Comparison of ENCODE assay signal across 19 cellular contexts in the genomic region with DNA sequence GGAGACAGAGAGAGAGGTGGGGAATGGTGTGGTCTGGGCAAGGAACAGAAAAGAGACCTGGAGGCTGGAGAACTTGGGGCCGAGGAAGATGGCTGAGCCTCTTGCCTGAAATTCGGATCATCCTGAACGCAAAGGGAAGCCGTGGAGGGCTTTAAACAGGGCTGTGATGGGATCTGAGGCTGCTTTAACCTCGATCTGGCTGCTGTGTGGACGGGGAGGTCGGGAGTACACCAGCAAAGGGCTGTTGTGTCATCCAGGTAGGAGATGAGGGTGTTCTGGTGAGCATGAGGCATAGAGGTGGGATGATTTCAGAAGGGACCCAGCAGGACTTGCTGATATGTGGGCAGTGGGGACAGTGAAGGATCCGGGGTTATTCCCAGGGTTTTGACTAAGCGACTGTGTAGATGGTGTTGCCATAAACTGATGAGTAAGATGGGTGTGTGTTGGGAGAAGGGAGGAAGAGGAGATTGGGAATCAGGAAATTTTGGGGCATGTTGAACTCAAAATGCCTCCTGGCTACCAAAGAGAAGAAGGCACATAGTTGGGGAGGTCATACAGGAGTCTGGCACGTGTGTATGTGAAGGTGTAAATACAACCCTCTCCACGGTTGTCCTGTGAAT.
A peak's percentile ranks its signal among the peaks of the same experiment; 100 is the strongest.
DNase-seq lines count a peak whose midpoint lies in the region; ATAC-seq and TF ChIP-seq lines count a peak whose summit lies in the region.
"Had no signal": no experiment of that assay in that cellular context is flagged by ENCODE, and none has a peak within 500 bp of the region (broad histone marks: within the 10 kb centered on the region; RNA-seq: fewer than 3 reads in every experiment).

No MANE protein-coding gene starts in this region.

- H3K4me3 ChIP-seq in vagina, result no peak overlapping the region
- H3K4me3 ChIP-seq: ascending aorta, colonic mucosa, SJCRH30 had no signal

- H3K9me3 Mint-ChIP-seq in activated T-helper 1 cell treated with anti-CD3 and anti-CD28 coated beads, Interleukin-12 subunit alpha, Interleukin-12 subunit beta, Interleukin-2, Interleukin-4 antibody, amounts not matched to agents 30 ng/mL and 10 ng/mL and 1 ng/mL, durations not matched to agents 14 hours and 24 hours and 36 hours, result no peaks in the 10 kb centered on the region
- H3K9me3 Mint-ChIP-seq in immature natural killer cell (no peaks in the 10 kb centered on the region), type B pancreatic cell (no peaks in the 10 kb centered on the region)
- H3K9me3 Mint-ChIP-seq: activated T-cell treated with anti-CD3 and anti-CD28 coated beads, Interleukin-2, amount 50 U/mL, for 4 hours had no signal

- DNase-seq in AG08395 (ENCODE audit: low spot score) (peak; percentile 32), ELR (ENCODE audit: low read depth) (peak; percentile 18), immature natural killer cell (no peak), vagina (ENCODE audit: extremely low spot score in 2 of 2) (no peak), amygdala (lab: John Stamatoyannopoulos, UW) (no peak), type B pancreatic cell (ENCODE audit: extremely low spot score, unreplicated experiment) (no peak)
- no peak for DNase-seq in activated T-helper 1 cell treated with anti-CD3 and anti-CD28 coated beads, Interleukin-12 subunit alpha, Interleukin-12 subunit beta, Interleukin-2, Interleukin-4 antibody, amounts not matched to agents 30 ng/mL and 10 ng/mL and 1 ng/mL, durations not matched to agents 14 hours and 24 hours and 36 hours (ENCODE audit: low spot score)
- DNase-seq: activated CD4-positive, alpha-beta T cell treated with anti-CD3 and anti-CD28 coated beads for 1 hour; activated T-cell treated with anti-CD3 and anti-CD28 coated beads, Interleukin-2, amount 50 U/mL, for 4 hours; Caco-2; colonic mucosa; MM.1S; NCI-H187; NCI-H446; SJCRH30; T-helper 9 cell had no signal

- H3K27me3 Mint-ChIP-seq in activated T-helper 1 cell treated with anti-CD3 and anti-CD28 coated beads, Interleukin-12 subunit alpha, Interleukin-12 subunit beta, Interleukin-2, Interleukin-4 antibody, amounts not matched to agents 30 ng/mL and 10 ng/mL and 1 ng/mL, durations not matched to agents 14 hours and 24 hours and 36 hours (ENCODE audit: insufficient read depth), result no peaks in the 10 kb centered on the region
- peaks cover 0 to 23% (median 21%) of the 10 kb centered on the region in 3 donors for H3K27me3 Mint-ChIP-seq in immature natural killer cell (ENCODE audit: low read depth in 3 of 3)
- H3K27me3 Mint-ChIP-seq in type B pancreatic cell, result no peaks in the 10 kb centered on the region

- no peak overlapping the region for H3K27ac ChIP-seq in vagina
- H3K27ac ChIP-seq: ascending aorta, colonic mucosa, SJCRH30 had no signal

- H3K27me3 ChIP-seq in vagina, result no peaks in the 10 kb centered on the region
- H3K27me3 ChIP-seq: ascending aorta, colonic mucosa had no signal

- no peaks in the 10 kb centered on the region for H3K36me3 ChIP-seq in vagina
- H3K36me3 ChIP-seq: ascending aorta, colonic mucosa, SJCRH30 had no signal

- H3K27ac Mint-ChIP-seq in activated T-helper 1 cell treated with anti-CD3 and anti-CD28 coated beads, Interleukin-12 subunit alpha, Interleukin-12 subunit beta, Interleukin-2, Interleukin-4 antibody, amounts not matched to agents 30 ng/mL and 10 ng/mL and 1 ng/mL, durations not matched to agents 14 hours and 24 hours and 36 hours, result peak overlapping the region; percentile 50
- peak overlapping the region; percentile 73 to 88 (median 81) for H3K27ac Mint-ChIP-seq in immature natural killer cell
- no peak overlapping the region for H3K27ac Mint-ChIP-seq in type B pancreatic cell

- H3K4me3 Mint-ChIP-seq in activated T-helper 1 cell treated with anti-CD3 and anti-CD28 coated beads, Interleukin-12 subunit alpha, Interleukin-12 subunit beta, Interleukin-2, Interleukin-4 antibody, amounts not matched to agents 30 ng/mL and 10 ng/mL and 1 ng/mL, durations not matched to agents 14 hours and 24 hours and 36 hours, result no peak overlapping the region
- H3K4me3 Mint-ChIP-seq in immature natural killer cell (peak overlapping the region in 1 of 5 donors; percentile 20), type B pancreatic cell (no peak overlapping the region)
- H3K4me3 Mint-ChIP-seq: activated T-cell treated with anti-CD3 and anti-CD28 coated beads, Interleukin-2, amount 50 U/mL, for 4 hours had no signal

- peaks cover 68% of the 10 kb centered on the region for H3K4me1 Mint-ChIP-seq in activated T-helper 1 cell treated with anti-CD3 and anti-CD28 coated beads, Interleukin-12 subunit alpha, Interleukin-12 subunit beta, Interleukin-2, Interleukin-4 antibody, amounts not matched to agents 30 ng/mL and 10 ng/mL and 1 ng/mL, durations not matched to agents 14 hours and 24 hours and 36 hours (ENCODE audit: low read depth)
- H3K4me1 Mint-ChIP-seq in immature natural killer cell (peaks cover 65 to 72% of the 10 kb centered on the region in 2 donors), type B pancreatic cell (ENCODE audit: unreplicated experiment) (peaks cover 11% of the 10 kb centered on the region)

- no peak for ATAC-seq in GM18505 (IDR thresholded peaks at IDR 0.05; ENCODE audit: unreplicated experiment)
- ATAC-seq: left lobe of liver had no signal

- no peaks in the 10 kb centered on the region for H3K9me3 ChIP-seq in vagina
- H3K9me3 ChIP-seq: ascending aorta, Caco-2, colonic mucosa, SJCRH30 had no signal

- TF ChIP-seq CTCF in vagina (IDR thresholded peaks at IDR 0.05) (no peak), type B pancreatic cell (conservative IDR thresholded peaks at IDR 0.05) (no peak)

- H3K36me3 Mint-ChIP-seq in activated T-helper 1 cell treated with anti-CD3 and anti-CD28 coated beads, Interleukin-12 subunit alpha, Interleukin-12 subunit beta, Interleukin-2, Interleukin-4 antibody, amounts not matched to agents 30 ng/mL and 10 ng/mL and 1 ng/mL, durations not matched to agents 14 hours and 24 hours and 36 hours (ENCODE audit: low read depth), result peaks cover 45% of the 10 kb centered on the region
- peaks cover 4 to 41% (median 6%) of the 10 kb centered on the region in 3 donors for H3K36me3 Mint-ChIP-seq in immature natural killer cell
- no peaks in the 10 kb centered on the region for H3K36me3 Mint-ChIP-seq in type B pancreatic cell

- intact Hi-C loops in activated T-helper 1 cell treated with anti-CD3 and anti-CD28 coated beads, Interleukin-12 subunit alpha, Interleukin-12 subunit beta, Interleukin-2, Interleukin-4 antibody, amounts not matched to agents 30 ng/mL and 10 ng/mL and 1 ng/mL, durations not matched to agents 14 hours and 24 hours and 36 hours (cut with micrococcal nuclease), result no loop called here
- intact Hi-C loops in vagina (cut with DNase I), result loop anchor here (10.0 kb wide), 1 partner anchor 59 kb away; no protein-coding TSS in a partner anchor

- TF ChIP-seq POLR2A in vagina (IDR thresholded peaks at IDR 0.05) (no peak), GM18505 (IDR thresholded peaks at IDR 0.05; ENCODE audit: borderline replicate concordance, extremely low read depth, insufficient read depth, insufficient read length) (no peak)

- peaks cover 13% of the 10 kb centered on the region for H3K4me1 ChIP-seq in vagina
- H3K4me1 ChIP-seq: ascending aorta, colonic mucosa, SJCRH30 had no signal

Comparison
In these comparisons a context has a peak if more than half of its experiments do, and no peak if none do; other contexts are left out.
1. DNase-seq: peak in AG08395 (single experiment) and ELR (single experiment); none in activated T-helper 1 cell treated with anti-CD3 and anti-CD28 coated beads, Interleukin-12 subunit alpha, Interleukin-12 subunit beta, Interleukin-2, Interleukin-4 antibody, amounts not matched to agents 30 ng/mL and 10 ng/mL and 1 ng/mL, durations not matched to agents 14 hours and 24 hours and 36 hours (single experiment), immature natural killer cell (0 of 3), vagina (0 of 2), amygdala (0 of 56) and type B pancreatic cell (single experiment).